In the genomic region with DNA sequence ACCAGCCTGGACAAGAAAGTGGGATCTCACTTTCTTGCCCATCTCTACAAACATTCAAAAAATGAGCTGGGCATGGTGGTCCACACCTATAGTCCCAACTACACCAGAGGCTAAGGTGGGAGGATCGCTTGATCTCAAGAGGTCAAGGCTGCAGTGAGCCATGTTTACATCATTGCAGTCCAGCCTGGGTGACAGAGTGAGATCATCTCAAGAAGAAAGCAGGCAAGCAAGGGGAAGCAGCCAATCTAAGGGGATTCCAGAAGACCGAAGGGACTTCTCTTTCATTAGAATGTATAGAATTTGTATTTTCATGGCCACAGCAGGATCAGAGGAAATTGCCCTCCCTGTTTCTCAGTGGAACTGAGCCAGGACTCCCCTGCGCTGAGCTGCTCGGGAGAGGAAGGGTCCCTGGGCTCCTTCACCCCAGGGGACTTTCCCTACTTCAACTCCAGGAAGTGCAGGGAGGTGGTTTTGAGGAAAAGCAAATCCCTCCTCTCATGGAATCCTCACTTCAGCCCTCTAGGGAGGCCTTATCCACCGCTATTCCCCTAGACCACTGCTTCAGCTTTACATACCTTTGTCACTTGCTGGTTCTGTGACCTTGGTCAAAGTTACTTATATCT, we compare ENCODE assay signal across 2 cellular contexts.
TF ChIP-seq lines count a peak whose summit lies in the region.

No MANE protein-coding gene starts in this region.

TF ChIP-seq in A549, 52 proteins besides CTCF, POLR2A, EP300 and RAD21:
- TF ChIP-seq POLR2AphosphoS2 (conservative IDR thresholded peaks at IDR 0.05; ENCODE audit: low read length) (no peak), HDAC2 (IDR thresholded peaks at IDR 0.05) (no peak), EHMT2 (IDR thresholded peaks at IDR 0.05; ENCODE audit: low read depth) (no peak), RFX5 (IDR thresholded peaks at IDR 0.05) (no peak), NR3C1 (IDR thresholded peaks at IDR 0.05) (no peak)

TF ChIP-seq in IMR-90, 13 proteins besides CTCF, POLR2A, EP300 and RAD21:
- no peak for TF ChIP-seq SMC3 (IDR thresholded peaks at IDR 0.05; ENCODE audit: low read depth, low read length)
- TF ChIP-seq MAFK (IDR thresholded peaks at IDR 0.05; ENCODE audit: low read depth, low read length) = no peak
- no peak for TF ChIP-seq RFX5 (IDR thresholded peaks at IDR 0.05; ENCODE audit: low read depth, low read length)
- TF ChIP-seq MAZ (IDR thresholded peaks at IDR 0.05; ENCODE audit: borderline replicate concordance, low read depth, low read length) = no peak
- TF ChIP-seq RCOR1 (IDR thresholded peaks at IDR 0.05; ENCODE audit: insufficient replicate concordance, low read length) = no peak
- no peak for TF ChIP-seq NFE2L2 (IDR thresholded peaks at IDR 0.05; ENCODE audit: low read depth, low read length)
- no peak for TF ChIP-seq CHD1 (IDR thresholded peaks at IDR 0.05; ENCODE audit: low read depth, low read length)
- TF ChIP-seq CEBPB (IDR thresholded peaks at IDR 0.05; ENCODE audit: low read depth, low read length) = no peak
- no peak for TF ChIP-seq FOS (IDR thresholded peaks at IDR 0.05; ENCODE audit: low read depth, low read length)
- TF ChIP-seq BHLHE40 (IDR thresholded peaks at IDR 0.05; ENCODE audit: low read depth, low read length) = no peak
- TF ChIP-seq, protein P1, sequence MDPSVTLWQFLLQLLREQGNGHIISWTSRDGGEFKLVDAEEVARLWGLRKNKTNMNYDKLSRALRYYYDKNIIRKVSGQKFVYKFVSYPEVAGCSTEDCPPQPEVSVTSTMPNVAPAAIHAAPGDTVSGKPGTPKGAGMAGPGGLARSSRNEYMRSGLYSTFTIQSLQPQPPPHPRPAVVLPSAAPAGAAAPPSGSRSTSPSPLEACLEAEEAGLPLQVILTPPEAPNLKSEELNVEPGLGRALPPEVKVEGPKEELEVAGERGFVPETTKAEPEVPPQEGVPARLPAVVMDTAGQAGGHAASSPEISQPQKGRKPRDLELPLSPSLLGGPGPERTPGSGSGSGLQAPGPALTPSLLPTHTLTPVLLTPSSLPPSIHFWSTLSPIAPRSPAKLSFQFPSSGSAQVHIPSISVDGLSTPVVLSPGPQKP (IDR thresholded peaks at IDR 0.05; ENCODE audit: borderline replicate concordance, low read depth, low read length) = no peak
- TF ChIP-seq, protein P2, sequence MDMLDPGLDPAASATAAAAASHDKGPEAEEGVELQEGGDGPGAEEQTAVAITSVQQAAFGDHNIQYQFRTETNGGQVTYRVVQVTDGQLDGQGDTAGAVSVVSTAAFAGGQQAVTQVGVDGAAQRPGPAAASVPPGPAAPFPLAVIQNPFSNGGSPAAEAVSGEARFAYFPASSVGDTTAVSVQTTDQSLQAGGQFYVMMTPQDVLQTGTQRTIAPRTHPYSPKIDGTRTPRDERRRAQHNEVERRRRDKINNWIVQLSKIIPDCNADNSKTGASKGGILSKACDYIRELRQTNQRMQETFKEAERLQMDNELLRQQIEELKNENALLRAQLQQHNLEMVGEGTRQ (IDR thresholded peaks at IDR 0.05; ENCODE audit: low read depth, low read length) = no peak
- no peak for TF ChIP-seq MXI1 (IDR thresholded peaks at IDR 0.05; ENCODE audit: borderline replicate concordance, low read depth, low read length)
